Comparison of ENCODE assay signal across 23 cellular contexts in genomic region chr6:165229216-165229615, GRCh38.
"Had no signal": no experiment of that assay in that cellular context is flagged by ENCODE, and none has a peak within 500 bp of the region (broad histone marks: within the 10 kb centered on the region; RNA-seq: fewer than 3 reads in every experiment).

No MANE protein-coding gene starts in this region.

- H3K27ac Mint-ChIP-seq: activated CD4-positive, alpha-beta T cell treated with anti-CD3 and anti-CD28 coated beads, Interleukin-2, amount 10 ng/mL, durations not matched to agents 7 days and 5 days; activated CD8-positive, alpha-beta T cell treated with anti-CD3 and anti-CD28 coated beads, Interleukin-2, amount 10 ng/mL, durations not matched to agents 7 days and 5 days; activated naive CD4-positive, alpha-beta T cell treated with anti-CD3 and anti-CD28 coated beads, Interleukin-2, amount 50 U/mL, for 72 hours; activated T-helper 17 cell treated with anti-CD3 and anti-CD28 coated beads, Interleukin-2, amount 50 U/mL, for 72 hours; dendritic cell treated with granulocyte-macrophage colony-stimulating factor and Interleukin-4, amounts not matched to agents 40 ng/mL and 50 ng/mL, for 4 days; naive thymus-derived CD8-positive, alpha-beta T cell; progenitor cell of endocrine pancreas; type B pancreatic cell had no signal

- ATAC-seq: activated CD8-positive, alpha-beta T cell treated with anti-CD3 and anti-CD28 coated beads, Interleukin-2, amount 10 ng/mL, durations not matched to agents 7 days and 5 days; activated naive CD4-positive, alpha-beta T cell treated with anti-CD3 and anti-CD28 coated beads, Interleukin-2, amount 50 U/mL, for 72 hours; activated T-helper 17 cell treated with anti-CD3 and anti-CD28 coated beads, Interleukin-2, amount 50 U/mL, for 72 hours; foreskin keratinocyte; left lobe of liver; naive thymus-derived CD8-positive, alpha-beta T cell had no signal

- H3K4me3 Mint-ChIP-seq: activated CD4-positive, alpha-beta T cell treated with anti-CD3 and anti-CD28 coated beads, Interleukin-2, amount 10 ng/mL, durations not matched to agents 7 days and 5 days; activated CD8-positive, alpha-beta T cell treated with anti-CD3 and anti-CD28 coated beads, Interleukin-2, amount 10 ng/mL, durations not matched to agents 7 days and 5 days; activated T-helper 17 cell treated with anti-CD3 and anti-CD28 coated beads, Interleukin-2, amount 50 U/mL, for 72 hours; brain; dendritic cell treated with granulocyte-macrophage colony-stimulating factor and Interleukin-4, amounts not matched to agents 40 ng/mL and 50 ng/mL, for 4 days; naive thymus-derived CD8-positive, alpha-beta T cell; type B pancreatic cell had no signal

- H3K4me1 ChIP-seq: foreskin keratinocyte, vagina had no signal

- H3K27ac ChIP-seq: foreskin keratinocyte, thoracic aorta, vagina had no signal

- H3K27me3 Mint-ChIP-seq: activated CD4-positive, alpha-beta T cell treated with anti-CD3 and anti-CD28 coated beads, Interleukin-2, amount 10 ng/mL, durations not matched to agents 7 days and 5 days; activated T-helper 17 cell treated with anti-CD3 and anti-CD28 coated beads, Interleukin-2, amount 50 U/mL, for 72 hours; brain; dendritic cell treated with granulocyte-macrophage colony-stimulating factor and Interleukin-4, amounts not matched to agents 40 ng/mL and 50 ng/mL, for 4 days; naive thymus-derived CD8-positive, alpha-beta T cell had no signal

- H3K36me3 ChIP-seq: thoracic aorta, vagina had no signal

- H3K4me1 Mint-ChIP-seq: activated CD4-positive, alpha-beta T cell treated with anti-CD3 and anti-CD28 coated beads, Interleukin-2, amount 10 ng/mL, durations not matched to agents 7 days and 5 days; activated T-helper 17 cell treated with anti-CD3 and anti-CD28 coated beads, Interleukin-2, amount 50 U/mL, for 72 hours; naive thymus-derived CD8-positive, alpha-beta T cell had no signal

- DNase-seq: activated CD4-positive, alpha-beta T cell treated with anti-CD3 and anti-CD28 coated beads, Interleukin-2, amount 10 ng/mL, durations not matched to agents 7 days and 5 days; activated CD4-positive, CD25-positive, alpha-beta regulatory T cell treated with anti-CD3 and anti-CD28 coated beads, Interleukin-2, amount 50 U/mL, for 72 hours; activated CD8-positive, alpha-beta T cell treated with anti-CD3 and anti-CD28 coated beads, Interleukin-2, amount 10 ng/mL, durations not matched to agents 7 days and 5 days; activated T-cell treated with anti-CD3 and anti-CD28 coated beads, Interleukin-2, amount 50 U/mL, for 1 hour; aorta; caudate nucleus; effector CD4-positive, alpha-beta T cell; foreskin keratinocyte; naive thymus-derived CD8-positive, alpha-beta T cell; stimulated activated CD4-positive, alpha-beta T cell treated with anti-CD3 and anti-CD28 coated beads, Interleukin-2, amount 100 ng/mL, for 48 hours; stimulated activated CD8-positive, alpha-beta memory T cell treated with anti-CD3 and anti-CD28 coated beads, Interleukin-4, amount 100 ng/mL, for 48 hours; stimulated activated naive CD4-positive, alpha-beta T cell; T1000 had no signal

- H3K4me3 ChIP-seq: lung, thoracic aorta, vagina had no signal

- H3K36me3 Mint-ChIP-seq: activated naive CD4-positive, alpha-beta T cell treated with anti-CD3 and anti-CD28 coated beads, Interleukin-2, amount 50 U/mL, for 72 hours; brain; naive thymus-derived CD8-positive, alpha-beta T cell; type B pancreatic cell had no signal

- H3K27me3 ChIP-seq: foreskin keratinocyte, vagina had no signal

- H3K9me3 ChIP-seq: thoracic aorta, vagina had no signal
